8 cellular contexts compared by ENCODE assay signal in genomic region chr1:205228052-205228451, GRCh38. TPM values are rescaled to one million over a fixed set of nuclear protein-coding genes. Genes with fewer than 3 reads are reported as not detected.
DNase-seq lines count a peak whose midpoint lies in the region; ATAC-seq and TF ChIP-seq lines count a peak whose summit lies in the region.

No MANE protein-coding gene starts in this region.

- H3K36me3 ChIP-seq in HUES6 (ENCODE audit: control insufficient read depth, insufficient read depth, low read length) (no peaks in the 10 kb centered on the region), muscle layer of duodenum (ENCODE audit: control insufficient read depth in 1 of 2, insufficient read depth in 2 of 2, low read length in 2 of 2) (no peaks in the 10 kb centered on the region)

- H3K27ac ChIP-seq in HUES6 (ENCODE audit: low read depth, low read length) (no peak overlapping the region), muscle layer of duodenum (ENCODE audit: low read length) (no peak overlapping the region)

- DNase-seq in GM12865 (ENCODE audit: low read depth) (no peak), cardiac fibroblast (ENCODE audit: low read depth in 2 of 2) (no peak), NCI-H526 treated with DMSO at 0.1 percent for 48 hours (lab: John Stamatoyannopoulos, UW) (no peak), mucosa of gallbladder (ENCODE audit: low spot score) (no peak)

- no peak for ATAC-seq in GM21381 (IDR thresholded peaks at IDR 0.05; ENCODE audit: unreplicated experiment)
- ATAC-seq in HG03280 (IDR thresholded peaks at IDR 0.05; ENCODE audit: unreplicated experiment), result no peak

- no peak for TF ChIP-seq CTCF in GM12865 (IDR thresholded peaks at IDR 0.05; ENCODE audit: insufficient read depth, low read depth, low read length, missing control alignments)
- no peak for TF ChIP-seq CTCF in cardiac fibroblast (IDR thresholded peaks at IDR 0.05; ENCODE audit: low read depth, low read length)

- H3K27me3 ChIP-seq in HUES6 (ENCODE audit: control insufficient read depth, insufficient read depth, low read length), result peaks cover 10% of the 10 kb centered on the region; the same call in 1 of the 2 replicates
- no peaks in the 10 kb centered on the region for H3K27me3 ChIP-seq in muscle layer of duodenum (ENCODE audit: low read depth, low read length)

- peaks cover 22% of the 10 kb centered on the region for H3K4me1 ChIP-seq in HUES6 (ENCODE audit: control insufficient read depth, insufficient read depth, low read length)
- H3K4me1 ChIP-seq in muscle layer of duodenum (ENCODE audit: control insufficient read depth in 1 of 2, insufficient read depth in 2 of 2, low read length in 2 of 2), result peaks cover 6 to 26% of the 10 kb centered on the region in 2 donors

- H3K9me3 ChIP-seq in HUES6 (ENCODE audit: control insufficient read depth, insufficient read depth, low read depth, low read length) (no peaks in the 10 kb centered on the region), muscle layer of duodenum (ENCODE audit: control insufficient read depth in 1 of 2, low read length in 2 of 2) (no peaks in the 10 kb centered on the region)

- H3K4me3 ChIP-seq in GM12865 (ENCODE audit: low read depth, low read length) (peak overlapping the region; percentile 57), HUES6 (ENCODE audit: low read depth, low read length) (peak overlapping the region; percentile 69), cardiac fibroblast (replicated peaks in 1 of 2; ENCODE audit: low read depth in 2 of 2, low read length in 2 of 2) (peak overlapping the region; percentile 57 to 68), muscle layer of duodenum (ENCODE audit: low read depth in 1 of 2, low read length in 2 of 2) (peak overlapping the region; percentile 58 to 79)

- peak overlapping the region; percentile 7 for H3K9ac ChIP-seq in HUES6 (ENCODE audit: low read length)

RNA-seq across cellular contexts. Expression of gene TMCC2, which starts 0.3 kb away (rescaled TPM):
- total RNA-seq in mucosa of gallbladder, result 2.8 TPM

RNA-seq across cellular contexts. Expression of gene DSTYK, which starts 16.6 kb away (rescaled TPM):
- 12.4 TPM for total RNA-seq in mucosa of gallbladder
